Comparison of ENCODE assay signal across 8 cellular contexts in the genomic region with DNA sequence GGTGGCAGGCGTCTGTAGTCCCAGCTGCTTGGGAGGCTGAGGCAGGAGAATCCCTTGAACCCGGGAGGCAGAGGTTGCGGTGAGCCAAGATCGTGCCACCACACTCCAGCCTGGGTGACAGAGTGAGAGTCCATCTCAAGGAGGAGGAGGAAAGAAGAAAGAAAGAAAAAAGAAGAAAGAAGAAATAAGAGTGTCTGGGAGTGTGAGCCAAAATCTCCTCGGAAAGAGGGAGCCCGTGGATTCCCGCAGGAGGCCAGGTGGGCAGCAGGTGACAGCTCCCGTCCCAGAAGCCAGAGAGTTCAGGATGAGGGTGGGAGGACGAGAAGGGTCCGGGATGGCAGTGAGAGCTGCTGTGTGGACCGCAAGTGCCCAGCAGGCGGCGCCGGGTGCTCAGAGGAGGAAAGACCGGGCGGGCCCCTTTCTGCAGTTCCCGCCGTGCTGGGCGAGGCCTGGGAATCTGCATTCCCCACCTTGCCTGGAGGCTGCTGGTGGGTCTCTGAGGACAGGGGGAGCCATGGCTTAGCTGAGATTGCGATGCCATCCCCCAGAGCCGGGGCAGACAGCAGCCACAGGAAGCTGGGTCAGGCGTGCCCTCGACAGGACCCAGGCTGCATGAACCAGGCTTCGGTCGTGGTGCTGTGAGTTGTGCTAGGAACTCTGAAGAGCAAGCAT. TPM values are rescaled to one million over a fixed set of nuclear protein-coding genes. Genes with fewer than 3 reads are reported as not detected.
DNase-seq lines count a peak whose midpoint lies in the region; ATAC-seq and TF ChIP-seq lines count a peak whose summit lies in the region.

No MANE protein-coding gene starts in this region.

- H3K4me3 Mint-ChIP-seq in mesothelial cell of epicardium, result no peak overlapping the region

- H3K36me3 Mint-ChIP-seq in mesothelial cell of epicardium, result peaks cover 3% of the 10 kb centered on the region

- H3K9me3 Mint-ChIP-seq in mesothelial cell of epicardium, result peaks cover 10% of the 10 kb centered on the region

- no peak overlapping the region for H3K27ac Mint-ChIP-seq in mesothelial cell of epicardium

- DNase-seq in Daoy (ENCODE audit: low read depth) (peak; percentile 79), NCI-H82 (lab: John Stamatoyannopoulos, UW) (peak; percentile 79), mesothelial cell of epicardium (ENCODE audit: low spot score in 2 of 2, unreplicated experiment in 2 of 2) (peak in 1 of 2 experiments; percentile 75)
- peak; percentile 32 to 63 for DNase-seq in activated CD8-positive, alpha-beta memory T cell treated with anti-CD3 and anti-CD28 coated beads for 1 hour (ENCODE audit: extremely low read depth in 1 of 2, low read depth in 1 of 2)
- DNase-seq in effector CD8-positive, alpha-beta T cell (lab: John Stamatoyannopoulos, UW), result peak; percentile 43
- DNase-seq in stimulated activated CD8-positive, alpha-beta memory T cell treated with anti-CD3 and anti-CD28 coated beads, Interleukin-7, amount 100 ng/mL, for 4 hours (ENCODE audit: low read depth in 2 of 2), result peak; percentile 21 to 51

- peak; percentile 76 for TF ChIP-seq CTCF in mesothelial cell of epicardium (IDR thresholded peaks at IDR 0.05; ENCODE audit: unreplicated experiment)

- H3K4me1 Mint-ChIP-seq in mesothelial cell of epicardium, result no peaks in the 10 kb centered on the region

- ATAC-seq in HG02938 (IDR thresholded peaks at IDR 0.05; ENCODE audit: unreplicated experiment) (peak; percentile 59), HG03439 (IDR thresholded peaks at IDR 0.05; ENCODE audit: unreplicated experiment) (no peak)

- peaks cover 19% of the 10 kb centered on the region for H3K27me3 Mint-ChIP-seq in mesothelial cell of epicardium (ENCODE audit: low read depth)

RNA-seq across cellular contexts. Expression of gene AMZ1, which starts 17.1 kb away (rescaled TPM):
- total RNA-seq in Daoy (2014; rRNA removed; shearing (Covaris generic)), result 0.29 TPM in 1 of 2 replicates, not detected in the other
- total RNA-seq in mesothelial cell of epicardium, result 0.05 to 0.49 TPM (median 0.13 TPM) in 3 replicates

RNA-seq across cellular contexts. Expression of gene TTYH3, which starts 39.1 kb away (rescaled TPM):
- 16.5 and 18.3 TPM in 2 replicates for total RNA-seq in Daoy (2014; rRNA removed; shearing (Covaris generic))
- total RNA-seq in mesothelial cell of epicardium, result 282 to 296 TPM (median 282 TPM) in 3 replicates

Comparison
In these comparisons a context has a peak if more than half of its experiments do, and no peak if none do; other contexts are left out.
1. RNA of gene TTYH3, which starts 39.1 kb away (total RNA-seq): 282 to 296 TPM in mesothelial cell of epicardium; 16.5 to 18.3 TPM in Daoy; every median in the first group is over 10 times any median in the second.